In genomic region chr6:41072836-41073202, GRCh38 we compare ENCODE assay signal across 8 cellular contexts. TPM values are rescaled to one million over a fixed set of nuclear protein-coding genes. Genes with fewer than 3 reads are reported as not detected.
DNase-seq lines count a peak whose midpoint lies in the region; ATAC-seq and TF ChIP-seq lines count a peak whose summit lies in the region.

Gene NFYA (plus strand): TSS chr6:41072974. CDS start chr6:41079090, 6,116 bp downstream.

- H3K27me3 ChIP-seq in MM.1S (replicated peaks; ENCODE audit: insufficient read depth, low read length) (no peaks in the 10 kb centered on the region), uterus (no peaks in the 10 kb centered on the region)

- H3K27me3 Mint-ChIP-seq in naive B cell: no peaks in the 10 kb centered on the region

- peak within 1 kb of the TSS; percentile 76 for H3K4me2 ChIP-seq in MM.1S (ENCODE audit: low read depth, low read length)

- H3K36me3 ChIP-seq in HEK293 (ENCODE audit: control insufficient read depth in 2 of 2, insufficient read depth in 1 of 2, low read length in 2 of 2): peaks cover 0 to 16% of the 10 kb centered on the region in 2 experiments; a peak in 1 of 3 replicates
- H3K36me3 ChIP-seq in MM.1S (replicated peaks; ENCODE audit: insufficient read depth, low read length): no peaks in the 10 kb centered on the region
- no peaks in the 10 kb centered on the region for H3K36me3 ChIP-seq in uterus

- POLR2A ChIA-PET in HEK293 (lab: Yijun Ruan, JAX): interaction anchor here (0.6 to 1.5 kb wide), 19 partner anchors 9 to 1708 kb away, joined by 3 to 8 read pairs (median 3); partner anchors contain the start of gene TAF8

- H3K9me3 ChIP-seq in HEK293 (ENCODE audit: control insufficient read depth, insufficient read depth, low read depth, low read length): no peaks in the 10 kb centered on the region
- no peaks in the 10 kb centered on the region for H3K9me3 ChIP-seq in MM.1S (replicated peaks; ENCODE audit: insufficient read depth, low read length)
- H3K9me3 ChIP-seq in uterus: no peaks in the 10 kb centered on the region

- peaks cover 56% of the 10 kb centered on the region for H3K79me2 ChIP-seq in MM.1S (ENCODE audit: low read length)

- peak within 1 kb of the TSS; percentile 95 for H3K4me3 ChIP-seq in HEK293 (ENCODE audit: low read depth, low read length)
- H3K4me3 ChIP-seq in MM.1S (ENCODE audit: low read length): peak within 1 kb of the TSS; percentile 95
- H3K4me3 ChIP-seq in uterus: peak within 1 kb of the TSS; percentile 68 to 94

- H4K20me1 ChIP-seq in MM.1S (ENCODE audit: insufficient read depth, low read length): no peaks in the 10 kb centered on the region

- DNase-seq in DMS 273 treated with DMSO at 0.1 percent for 48 hours (lab: John Stamatoyannopoulos, UW) (peak; percentile 99), DMS 273 (lab: John Stamatoyannopoulos, UW; ENCODE audit: unreplicated experiment) (no peak), MM.1S (no peak), erythroblast (lab: John Stamatoyannopoulos, UW) (peak; percentile 100), naive B cell (peak; percentile 100), uterus (no peak)
- DNase-seq in activated CD8-positive, alpha-beta memory T cell treated with anti-CD3 and anti-CD28 coated beads for 24 hours: peak; percentile 100

- no peaks in the 10 kb centered on the region for H3K9me2 ChIP-seq in MM.1S (replicated peaks; ENCODE audit: insufficient read depth, low read length)

- peaks cover 23% of the 10 kb centered on the region for H3F3A ChIP-seq in MM.1S (ENCODE audit: insufficient read depth, low read length)

- intact Hi-C loops in uterus (cut with DNase I; ENCODE audit: low total_unique reads): no loop called here

- H3K9me3 Mint-ChIP-seq in naive B cell: no peaks in the 10 kb centered on the region

- H3K27ac ChIP-seq in HEK293 (ENCODE audit: extremely low read depth, low read depth, low read length) (peak within 1 kb of the TSS; percentile 94), MM.1S (ENCODE audit: low read length) (peak within 1 kb of the TSS; percentile 99), uterus (peak within 1 kb of the TSS; percentile 97 to 100)

- TF ChIP-seq POLR2A in erythroblast (IDR thresholded peaks at IDR 0.05; ENCODE audit: low read length) (no peak), uterus (IDR thresholded peaks at IDR 0.05) (peak in 1 of 2 donors; percentile 89)

- CTCF ChIA-PET in HEK293 (lab: Yijun Ruan, JAX): interaction anchor here (0.6 to 1.3 kb wide), 5 partner anchors 9 to 243 kb away, joined by 3 to 4 read pairs (median 3); no protein-coding TSS in a partner anchor

- ATAC-seq in naive B cell (ENCODE audit: low read depth in 2 of 2): peak; percentile 64 to 66

- peaks cover 34 to 51% (median 44%) of the 10 kb centered on the region in 3 donors for H3K4me1 Mint-ChIP-seq in naive B cell

- peak within 1 kb of the TSS; percentile 92 to 99 (median 98) for H3K4me3 Mint-ChIP-seq in naive B cell

- H3K4me1 ChIP-seq in HEK293 (ENCODE audit: control insufficient read depth, insufficient read depth, low read length) (0 out of 2 replicates have a peak, but pooled peaks cover 2% of the 10 kb centered on the region), MM.1S (ENCODE audit: low read length) (no peaks in the 10 kb centered on the region), uterus (peaks cover 0 to 12% of the 10 kb centered on the region in 2 donors)

- peak within 1 kb of the TSS; percentile 99 for H3K9ac ChIP-seq in MM.1S (ENCODE audit: low read length)

- TF ChIP-seq CTCF in HEK293 (tag by site-specific recombination; IDR thresholded peaks at IDR 0.05) (no peak), MM.1S (IDR thresholded peaks at IDR 0.05; ENCODE audit: low read length) (no peak), uterus (IDR thresholded peaks at IDR 0.05) (no peak)

- H3K27ac Mint-ChIP-seq in naive B cell: peak within 1 kb of the TSS; percentile 97 to 99 (median 98)

- H2AFZ ChIP-seq in MM.1S (ENCODE audit: low read length): peak within 1 kb of the TSS; percentile 84

- H3K36me3 Mint-ChIP-seq in naive B cell: peaks cover 0 to 2% of the 10 kb centered on the region in 2 donors

TF ChIP-seq in HEK293, 187 proteins besides CTCF, POLR2A, EP300 and RAD21:
- TF ChIP-seq EGR2 (tag by site-specific recombination; IDR thresholded peaks at IDR 0.05; ENCODE audit: low read depth) (peak; percentile 46; the same call in 1 of the 2 replicates), ZBTB17 (tag by site-specific recombination; IDR thresholded peaks at IDR 0.05) (peak; percentile 66), SP2 (tag by site-specific recombination; IDR thresholded peaks at IDR 0.05) (peak; percentile 69), IKZF3 (tag by site-specific recombination; IDR thresholded peaks at IDR 0.05) (no peak)

RNA-seq across cellular contexts. Expression of gene NFYA, which starts in this region (rescaled TPM):
- 10 to 100 TPM; 23.0 to 47.1 (median 28.9) TPM for polyA plus RNA-seq in naive B cell (ENCODE audit: low read depth in 6 of 6)
- 10 to 100 TPM; 10.9 to 43.6 (median 18.4) TPM for total RNA-seq in uterus

Comparison
In these comparisons a context has a peak if more than half of its experiments do, and no peak if none do; other contexts are left out.
1. DNase-seq: peak in DMS 273 treated with DMSO at 0.1 percent for 48 hours (single experiment), activated CD8-positive, alpha-beta memory T cell treated with anti-CD3 and anti-CD28 coated beads for 24 hours (single experiment), erythroblast (2 of 2) and naive B cell (single experiment); none in DMS 273 (single experiment), MM.1S (single experiment) and uterus (0 of 2).
2. Peak in every context shown above with its lines, with median percentiles within 50 percentile points of each other: H3K27ac ChIP-seq and H3K4me3 ChIP-seq.